20 cellular contexts compared by ENCODE assay signal in the genomic region with DNA sequence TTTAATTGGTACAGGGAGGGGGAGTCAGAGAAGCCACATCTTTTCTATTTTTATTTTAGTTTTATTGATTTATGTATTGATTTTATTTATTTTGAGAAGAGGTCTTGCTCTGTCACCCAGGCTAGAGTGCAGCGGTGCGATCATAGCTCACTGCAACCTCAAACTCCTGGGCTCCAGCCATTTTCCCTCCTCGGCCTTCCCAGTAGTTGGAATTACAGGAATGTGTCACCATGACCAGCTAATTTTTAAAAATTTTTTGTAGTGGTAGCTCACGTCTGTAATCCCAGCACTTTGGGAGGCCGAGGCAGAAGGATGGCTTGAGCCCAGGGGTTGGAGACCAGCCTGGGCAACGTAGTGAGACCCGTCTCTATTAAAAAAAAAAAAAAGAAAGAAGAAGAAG. TPM values are rescaled to one million over a fixed set of nuclear protein-coding genes. Genes with fewer than 3 reads are reported as not detected.
"Had no signal": no experiment of that assay in that cellular context is flagged by ENCODE, and none has a peak within 500 bp of the region (broad histone marks: within the 10 kb centered on the region; RNA-seq: fewer than 3 reads in every experiment).

No MANE protein-coding gene starts in this region.

- H3K9me3 Mint-ChIP-seq: activated CD4-positive, alpha-beta memory T cell treated with anti-CD3 and anti-CD28 coated beads, Interleukin-2, amount 10 ng/mL, durations not matched to agents 7 days and 5 days; activated naive CD4-positive, alpha-beta T cell treated with anti-CD3 and anti-CD28 coated beads, Interleukin-2, amount 50 U/mL, for 72 hours; activated T-cell treated with anti-CD3 and anti-CD28 coated beads, Interleukin-2, amount 50 U/mL, for 4 hours; mesothelial cell of epicardium; WTC11 had no signal

- H3K4me3 ChIP-seq: pancreas, sigmoid colon, thyroid gland had no signal

- H3K27ac ChIP-seq: pancreas, sigmoid colon, thyroid gland had no signal

- H3K36me3 Mint-ChIP-seq: brain, mesothelial cell of epicardium, WTC11 had no signal

- H3K27ac Mint-ChIP-seq: activated CD4-positive, alpha-beta memory T cell treated with anti-CD3 and anti-CD28 coated beads, Interleukin-2, amount 10 ng/mL, durations not matched to agents 7 days and 5 days; brain; mesothelial cell of epicardium; WTC11 had no signal

- H3K9me3 ChIP-seq: pancreas, sigmoid colon, thyroid gland had no signal

- H3K27me3 Mint-ChIP-seq: activated CD4-positive, alpha-beta memory T cell treated with anti-CD3 and anti-CD28 coated beads, Interleukin-2, amount 10 ng/mL, durations not matched to agents 7 days and 5 days had no signal

- DNase-seq: activated CD4-positive, alpha-beta memory T cell treated with anti-CD3 and anti-CD28 coated beads, Interleukin-2, amount 10 ng/mL, durations not matched to agents 7 days and 5 days; activated CD4-positive, alpha-beta T cell treated with anti-CD3 and anti-CD28 coated beads for 4 hours; activated gamma-delta T cell; activated T-cell treated with anti-CD3 and anti-CD28 coated beads, Interleukin-2, amount 50 U/mL, for 4 hours; effector CD8-positive, alpha-beta T cell; hippocampal formation; pancreas; sigmoid colon; stimulated activated CD4-positive, alpha-beta T cell treated with anti-CD3 and anti-CD28 coated beads, Interleukin-1b, Interleukin-23, amount 100 ng/mL, for 48 hours; thyroid gland had no signal

- ATAC-seq: activated naive CD4-positive, alpha-beta T cell treated with anti-CD3 and anti-CD28 coated beads, Interleukin-2, amount 50 U/mL, for 72 hours; activated T-cell treated with anti-CD3 and anti-CD28 coated beads, Interleukin-2, amount 50 U/mL, for 4 hours; pancreas; WTC11 had no signal

- H3K27me3 ChIP-seq: pancreas, thyroid gland had no signal

- H3K36me3 ChIP-seq: pancreas, sigmoid colon, thyroid gland had no signal

- H3K4me3 Mint-ChIP-seq: activated CD4-positive, alpha-beta memory T cell treated with anti-CD3 and anti-CD28 coated beads, Interleukin-2, amount 10 ng/mL, durations not matched to agents 7 days and 5 days; activated T-cell treated with anti-CD3 and anti-CD28 coated beads, Interleukin-2, amount 50 U/mL, for 4 hours; brain; mesothelial cell of epicardium; WTC11 had no signal

RNA-seq across cellular contexts. Expression of a gene that starts 7.8 kb away (rescaled TPM):
- total RNA-seq: activated CD4-positive, alpha-beta memory T cell treated with anti-CD3 and anti-CD28 coated beads, Interleukin-2, amount 10 ng/mL, durations not matched to agents 7 days and 5 days; activated naive CD4-positive, alpha-beta T cell treated with anti-CD3 and anti-CD28 coated beads, Interleukin-2, amount 50 U/mL, for 72 hours; activated T-cell treated with anti-CD3 and anti-CD28 coated beads, Interleukin-2, amount 50 U/mL, for 4 hours; fibroblast of lung; lower leg skin; mesothelial cell of epicardium; myocyte; pancreas; T-helper 2 cell treated with Interferon-gamma antibody and Interleukin-4, amounts not matched to agents 100 ng/mL and 5 ng/mL, for 36 hours; thyroid gland; urinary bladder; WTC11 had no signal
- polyA plus RNA-seq: fibroblast of lung, keratinocyte, pancreas, sigmoid colon, urinary bladder had no signal

RNA-seq across cellular contexts. Expression of a gene that starts 26.2 kb away (rescaled TPM):
- total RNA-seq: activated CD4-positive, alpha-beta memory T cell treated with anti-CD3 and anti-CD28 coated beads, Interleukin-2, amount 10 ng/mL, durations not matched to agents 7 days and 5 days; activated naive CD4-positive, alpha-beta T cell treated with anti-CD3 and anti-CD28 coated beads, Interleukin-2, amount 50 U/mL, for 72 hours; activated T-cell treated with anti-CD3 and anti-CD28 coated beads, Interleukin-2, amount 50 U/mL, for 4 hours; myocyte; T-helper 2 cell treated with Interferon-gamma antibody and Interleukin-4, amounts not matched to agents 100 ng/mL and 5 ng/mL, for 36 hours had no signal
- polyA plus RNA-seq: keratinocyte had no signal
